17 cellular contexts compared by ENCODE assay signal in the genomic region with DNA sequence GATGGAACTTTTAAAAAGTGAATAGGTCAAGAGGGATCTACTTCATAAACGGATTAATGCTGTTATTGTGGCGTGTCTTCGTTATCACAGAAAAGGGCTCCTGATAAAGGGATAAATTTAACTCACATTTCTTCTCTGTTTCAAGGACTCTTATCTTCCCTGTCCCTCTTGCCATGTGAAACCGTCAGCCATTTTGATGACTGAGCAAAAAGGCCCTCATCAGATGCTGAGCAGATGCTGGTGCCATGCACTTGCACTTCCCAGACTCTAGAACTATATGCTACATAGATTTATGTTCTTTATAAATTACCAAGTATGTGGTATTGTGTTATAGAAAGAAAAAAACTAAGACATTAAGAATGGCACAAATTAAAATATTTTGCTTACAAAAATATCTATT.
DNase-seq lines count a peak whose midpoint lies in the region; ATAC-seq, FAIRE-seq and TF ChIP-seq lines count a peak whose summit lies in the region.
"Had no signal": no experiment of that assay in that cellular context is flagged by ENCODE, and none has a peak within 500 bp of the region (broad histone marks: within the 10 kb centered on the region; RNA-seq: fewer than 3 reads in every experiment).

No MANE protein-coding gene starts in this region.

- H3K4me2 ChIP-seq in A549 = no peak overlapping the region
- no peak overlapping the region for H3K4me2 ChIP-seq in PC-3 (ENCODE audit: low read length)
- no peak overlapping the region for H3K4me2 ChIP-seq in K562 (ENCODE audit: insufficient read depth, low read length)
- H3K4me2 ChIP-seq: BLaER1 had no signal

- intact Hi-C loops in PC-3 (cut with micrococcal nuclease) = no loop called here
- intact Hi-C loops in K562 (cut with micrococcal nuclease) = no loop called here

- H3K4me1 ChIP-seq in A549 = no peaks in the 10 kb centered on the region
- no peaks in the 10 kb centered on the region for H3K4me1 ChIP-seq in PC-3 (ENCODE audit: insufficient read depth, low read length)
- H3K4me1 ChIP-seq in K562 (replicated peaks in 1 of 2; ENCODE audit: control insufficient read depth in 2 of 2, insufficient read depth in 2 of 2, low read length in 2 of 2) = no peaks in the 10 kb centered on the region
- H3K4me1 ChIP-seq: BLaER1, Caco-2 had no signal

- 14% methylated on average over 4 of the region's 4 CpGs for WGBS in A549 (ENCODE audit: missing lambda C conversion rate)
- 0% methylated on average over 3 of the region's 4 CpGs for WGBS in K562 (ENCODE audit: insufficient coverage, low coverage, missing lambda C conversion rate)

- FAIRE-seq in A549 (lab: Jason Lieb, UNC) (no peak), K562 (lab: Jason Lieb, UNC) (no peak)
- FAIRE-seq: GM12878, GM18507 had no signal

- POLR2A ChIA-PET in A549 (lab: Yijun Ruan, JAX) = no interaction called here
- POLR2A ChIA-PET in PC-3 (lab: Charles Lee; ENCODE audit: unreplicated experiment) = no interaction called here
- POLR2A ChIA-PET in K562 (lab: Yijun Ruan, JAX) = no interaction called here

- no peak for ATAC-seq in A549
- ATAC-seq in PC-3 = no peak
- no peak for ATAC-seq in K562
- no peak for ATAC-seq in GM21619 (IDR thresholded peaks at IDR 0.05; ENCODE audit: unreplicated experiment)
- ATAC-seq: GM12878 had no signal

- H3K9me3 ChIP-seq in A549 = no peaks in the 10 kb centered on the region
- H3K9me3 ChIP-seq in PC-3 (ENCODE audit: low read length) = no peaks in the 10 kb centered on the region
- no peaks in the 10 kb centered on the region for H3K9me3 ChIP-seq in K562 (replicated peaks; ENCODE audit: control insufficient read depth, insufficient read depth, low read depth, low read length)
- H3K9me3 ChIP-seq: BLaER1, Caco-2 had no signal

- H3K79me2 ChIP-seq in PC-3 (ENCODE audit: low read length) = no peaks in the 10 kb centered on the region
- H3K79me2 ChIP-seq in K562 (ENCODE audit: control insufficient read depth, insufficient read depth, low read length) = no peaks in the 10 kb centered on the region

- TF ChIP-seq CTCF in A549 (IDR thresholded peaks at IDR 0.05) = no peak
- TF ChIP-seq CTCF in PC-3 (conservative IDR thresholded peaks at IDR 0.05; ENCODE audit: low read depth, low read length) = no peak
- TF ChIP-seq CTCF in K562 (IDR thresholded peaks at IDR 0.05 in 2 of 3, conservative IDR thresholded peaks at IDR 0.05 in 1 of 3; ENCODE audit: insufficient read depth in 2 of 3, low read depth in 1 of 3, low read length in 3 of 3) = no peak

- BruUV-seq in PC-3 (replicated peaks; lab: Mats Ljungman, UMichigan) = no TSS peak
- no TSS peak for BruUV-seq in K562 (replicated peaks; lab: Mats Ljungman, UMichigan)

- no peak for TF ChIP-seq RAD21 in A549 (conservative IDR thresholded peaks at IDR 0.05 in 1 of 2, IDR thresholded peaks at IDR 0.05 in 1 of 2)
- TF ChIP-seq RAD21 in K562 (CRISPR knock-in tag; conservative IDR thresholded peaks at IDR 0.05 in 1 of 2, IDR thresholded peaks at IDR 0.05 in 1 of 2) = no peak

- no peaks in the 10 kb centered on the region for H3K9me1 ChIP-seq in K562 (ENCODE audit: control insufficient read depth, insufficient read depth, low read length)

- H3K27me3 ChIP-seq in PC-3 (ENCODE audit: low read length) = no peaks in the 10 kb centered on the region
- H3K27me3 ChIP-seq in K562 (ENCODE audit: control insufficient read depth in 2 of 2, insufficient read depth in 2 of 2, low read length in 2 of 2) = no peaks in the 10 kb centered on the region
- H3K27me3 ChIP-seq: BLaER1 had no signal

- H3K36me3 ChIP-seq in PC-3 (ENCODE audit: low read depth, low read length) (no peaks in the 10 kb centered on the region), K562 (ENCODE audit: control insufficient read depth, insufficient read depth, low read length) (no peaks in the 10 kb centered on the region)
- H3K36me3 ChIP-seq: BLaER1 had no signal

- no peak for TF ChIP-seq POLR2A in A549 (IDR thresholded peaks at IDR 0.05; ENCODE audit: low read length)
- no peak for TF ChIP-seq POLR2A in K562 (conservative IDR thresholded peaks at IDR 0.05)

- no peak overlapping the region for H3K27ac ChIP-seq in A549
- no peak overlapping the region for H3K27ac ChIP-seq in PC-3 (ENCODE audit: low read length)
- H3K27ac ChIP-seq in K562 (ENCODE audit: extremely low read depth, low read depth, low read length) = no peak overlapping the region
- H3K27ac ChIP-seq: 22Rv1, BLaER1, GM23248 had no signal

- peak overlapping the region; percentile 27; the same call in 1 of the 2 replicates for H2AFZ ChIP-seq in PC-3 (ENCODE audit: low read length)
- H2AFZ ChIP-seq in K562 (ENCODE audit: low read depth, low read length) = no peak overlapping the region
- H2AFZ ChIP-seq: GM23248 had no signal

- no peak overlapping the region for H3K4me3 ChIP-seq in A549
- H3K4me3 ChIP-seq in PC-3 (ENCODE audit: low read length) = no peak overlapping the region
- no peak overlapping the region for H3K4me3 ChIP-seq in K562
- H3K4me3 ChIP-seq: BLaER1, GM12878, GM23248 had no signal

- H3K9ac ChIP-seq in PC-3 (ENCODE audit: low read length) (no peak overlapping the region), K562 (ENCODE audit: insufficient read depth in 1 of 2, low read depth in 2 of 2, low read length in 2 of 2) (no peak overlapping the region)
- H3K9ac ChIP-seq: BLaER1, GM23248 had no signal

- CTCF ChIA-PET in A549 (lab: Yijun Ruan, JAX) (no interaction called here), PC-3 (lab: Charles Lee) (no interaction called here), K562 (lab: Yijun Ruan, JAX; ENCODE audit: low intra/inter-chr PET ratio) (no interaction called here)

- in situ Hi-C loops in K562 (cut with MboI) = no loop called here

- DNase-seq in DMS53 (lab: John Stamatoyannopoulos, UW) = peak; percentile 1
- no peak for DNase-seq in DMS53 treated with DMSO at 0.1 percent for 48 hours (lab: John Stamatoyannopoulos, UW; ENCODE audit: unreplicated experiment)
- DNase-seq in A549 (ENCODE audit: low read depth in 1 of 2, low spot score in 1 of 2) = no peak
- DNase-seq in PC-3 = no peak
- no peak for DNase-seq in K562 (ENCODE audit: extremely low read depth in 1 of 4, low spot score in 3 of 4)
- no peak for DNase-seq in NCI-H1930 (lab: John Stamatoyannopoulos, UW)
- DNase-seq in SW480 (ENCODE audit: low spot score) = no peak
- DNase-seq: AML-193; Caco-2; CD8-positive, alpha-beta memory T cell; GM23248; H7 had no signal

- TF ChIP-seq EP300 in A549 (IDR thresholded peaks at IDR 0.05) (no peak), K562 (IDR thresholded peaks at IDR 0.05; ENCODE audit: low read length) (no peak)

- H4K20me1 ChIP-seq in PC-3 (ENCODE audit: low read length) (no peaks in the 10 kb centered on the region), K562 (replicated peaks; ENCODE audit: control insufficient read depth, insufficient read depth, low read length) (no peaks in the 10 kb centered on the region)
- H4K20me1 ChIP-seq: BLaER1 had no signal

- H3K9me2 ChIP-seq in PC-3 (replicated peaks; ENCODE audit: low read length) = no peaks in the 10 kb centered on the region

- H3F3A ChIP-seq in PC-3 (ENCODE audit: low read length, unreplicated experiment) = no peaks in the 10 kb centered on the region

TF ChIP-seq in A549, 52 proteins besides CTCF, POLR2A, EP300 and RAD21:
- TF ChIP-seq CBX8 (IDR thresholded peaks at IDR 0.05) (no peak), MAFK (IDR thresholded peaks at IDR 0.05; ENCODE audit: partially characterized antibody) (peak; percentile 77)

TF ChIP-seq in K562, 482 proteins besides CTCF, POLR2A, EP300 and RAD21:
- TF ChIP-seq TCF7 (IDR thresholded peaks at IDR 0.05; ENCODE audit: borderline replicate concordance) (no peak), ZNF23 (CRISPR knock-in tag; IDR thresholded peaks at IDR 0.05) (no peak), GABPA (tag; conservative IDR thresholded peaks at IDR 0.05; ENCODE audit: low read depth) (no peak), NFXL1 (CRISPR knock-in tag; IDR thresholded peaks at IDR 0.05) (no peak), MAFG (tag; conservative IDR thresholded peaks at IDR 0.05) (peak; percentile 41; the same call in 1 of the 2 replicates)
- TF ChIP-seq, protein P1, sequence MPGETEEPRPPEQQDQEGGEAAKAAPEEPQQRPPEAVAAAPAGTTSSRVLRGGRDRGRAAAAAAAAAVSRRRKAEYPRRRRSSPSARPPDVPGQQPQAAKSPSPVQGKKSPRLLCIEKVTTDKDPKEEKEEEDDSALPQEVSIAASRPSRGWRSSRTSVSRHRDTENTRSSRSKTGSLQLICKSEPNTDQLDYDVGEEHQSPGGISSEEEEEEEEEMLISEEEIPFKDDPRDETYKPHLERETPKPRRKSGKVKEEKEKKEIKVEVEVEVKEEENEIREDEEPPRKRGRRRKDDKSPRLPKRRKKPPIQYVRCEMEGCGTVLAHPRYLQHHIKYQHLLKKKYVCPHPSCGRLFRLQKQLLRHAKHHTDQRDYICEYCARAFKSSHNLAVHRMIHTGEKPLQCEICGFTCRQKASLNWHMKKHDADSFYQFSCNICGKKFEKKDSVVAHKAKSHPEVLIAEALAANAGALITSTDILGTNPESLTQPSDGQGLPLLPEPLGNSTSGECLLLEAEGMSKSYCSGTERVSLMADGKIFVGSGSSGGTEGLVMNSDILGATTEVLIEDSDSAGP (CRISPR knock-in tag; IDR thresholded peaks at IDR 0.05) = no peak
